ENCODE assay signal across 9 cellular contexts in the genomic region with DNA sequence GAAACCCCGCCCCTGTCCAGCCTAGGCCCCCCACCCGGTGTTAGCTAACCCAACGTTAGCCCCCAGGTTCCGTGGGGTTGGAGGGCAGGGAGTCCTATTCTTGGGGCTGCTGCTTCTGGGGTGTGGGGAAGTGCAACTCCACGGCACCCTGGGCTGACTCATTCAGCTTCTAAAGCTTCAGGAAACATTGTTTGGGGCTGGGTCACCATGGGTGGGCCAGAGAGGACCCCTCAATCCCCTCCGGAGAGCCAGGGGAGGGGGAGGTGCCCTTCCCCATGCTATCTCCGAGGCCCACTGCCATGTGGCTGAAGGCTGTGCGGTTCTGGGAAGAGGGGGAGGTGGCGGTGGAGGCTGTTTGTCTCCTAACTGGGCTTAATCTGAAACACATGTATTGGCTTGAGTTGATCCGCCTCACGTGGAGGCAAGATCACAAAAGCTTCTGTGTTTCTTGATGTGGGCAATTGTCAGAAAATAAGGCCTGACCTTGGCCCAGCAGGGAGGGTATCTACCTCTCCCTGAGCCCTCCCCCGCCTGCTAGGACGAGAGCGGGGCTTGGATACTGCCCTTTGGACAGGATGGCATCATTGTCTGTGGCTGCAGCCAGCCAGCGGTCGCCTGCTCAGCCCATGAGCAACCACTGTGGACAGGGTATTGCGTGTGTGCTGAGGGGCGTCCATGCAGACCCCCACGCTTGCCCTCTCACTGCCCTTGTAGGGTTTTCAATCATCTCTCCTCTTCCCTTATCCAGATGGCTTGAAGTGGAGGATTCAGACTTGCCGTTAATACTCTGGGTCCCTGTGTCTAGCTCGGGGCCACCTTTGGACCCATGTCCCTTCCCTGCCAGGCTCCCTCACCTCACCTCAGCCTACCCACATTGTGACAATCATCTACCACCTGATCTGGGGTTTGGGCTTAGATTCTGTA. TPM values are rescaled to one million over a fixed set of nuclear protein-coding genes. Genes with fewer than 3 reads are reported as not detected.
DNase-seq lines count a peak whose midpoint lies in the region; ATAC-seq and TF ChIP-seq lines count a peak whose summit lies in the region.
"Had no signal": no experiment of that assay in that cellular context is flagged by ENCODE, and none has a peak within 500 bp of the region (broad histone marks: within the 10 kb centered on the region; RNA-seq: fewer than 3 reads in every experiment).

No MANE protein-coding gene starts in this region.

- POLR2A ChIA-PET in PC-3 (lab: Charles Lee; ENCODE audit: unreplicated experiment) = no interaction called here

- H2AFZ ChIP-seq in neuronal stem cell (ENCODE audit: low read length) (peak overlapping the region; percentile 85), PC-3 (ENCODE audit: low read length) (no peak overlapping the region)

- H4K91ac ChIP-seq in neuronal stem cell (ENCODE audit: low read depth, low read length, poor library complexity) = no peak overlapping the region

- H2AK5ac ChIP-seq in neuronal stem cell (ENCODE audit: low read depth, low read length) = peak overlapping the region; percentile 96

- peak overlapping the region; percentile 38 for H3K14ac ChIP-seq in neuronal stem cell (ENCODE audit: low read length)

- H3K79me2 ChIP-seq in PC-3 (ENCODE audit: low read length) = no peaks in the 10 kb centered on the region

- peaks cover 4% of the 10 kb centered on the region for H3K79me1 ChIP-seq in neuronal stem cell (ENCODE audit: low read depth, low read length)

- H3K4me2 ChIP-seq in neuronal stem cell (ENCODE audit: insufficient read depth, low read length, poor library complexity, severe bottlenecking) (peak overlapping the region; percentile 74), PC-3 (ENCODE audit: low read length) (no peak overlapping the region)

- no peak for TF ChIP-seq EP300 in esophagus muscularis mucosa (IDR thresholded peaks at IDR 0.05)

- peak overlapping the region; percentile 52 for H3K23ac ChIP-seq in neuronal stem cell (ENCODE audit: low read depth, low read length, poor library complexity)

- peak overlapping the region; percentile 94 for H2BK12ac ChIP-seq in neuronal stem cell (ENCODE audit: low read length)

- no peaks in the 10 kb centered on the region for H3F3A ChIP-seq in PC-3 (ENCODE audit: low read length, unreplicated experiment)

- peak overlapping the region; percentile 90 for H3K18ac ChIP-seq in neuronal stem cell (ENCODE audit: low read length)

- H3K4me3 ChIP-seq in esophagus muscularis mucosa = peak overlapping the region; percentile 48 to 57 (median 50)
- peak overlapping the region; percentile 38 to 73 for H3K4me3 ChIP-seq in neuronal stem cell (ENCODE audit: low read length in 2 of 2)
- no peak overlapping the region for H3K4me3 ChIP-seq in PC-3 (ENCODE audit: low read length)

- no peak for TF ChIP-seq CTCF in esophagus muscularis mucosa (IDR thresholded peaks at IDR 0.05)
- TF ChIP-seq CTCF in PC-3 (conservative IDR thresholded peaks at IDR 0.05; ENCODE audit: low read depth, low read length) = no peak

- CTCF ChIA-PET in PC-3 (lab: Charles Lee) = no interaction called here

- DNase-seq in HCEC 1CT = peak; percentile 47
- no peak for DNase-seq in T-helper 2 cell treated with Interferon-gamma antibody and Interleukin-4, amounts not matched to agents 5 μg/mL and 100 μg/mL, for 36 hours (ENCODE audit: low spot score)
- DNase-seq in esophagus muscularis mucosa (ENCODE audit: extremely low spot score) = no peak
- peak; percentile 29 for DNase-seq in neuronal stem cell (ENCODE audit: low spot score)
- no peak for DNase-seq in PC-3
- DNase-seq in SW 1271 (lab: John Stamatoyannopoulos, UW) = no peak
- no peak for DNase-seq in GF-D8 (lab: John Stamatoyannopoulos, UW)

- H3K9me3 ChIP-seq in esophagus muscularis mucosa (no peaks in the 10 kb centered on the region), neuronal stem cell (replicated peaks in 1 of 2; ENCODE audit: control insufficient read depth in 2 of 2, insufficient read depth in 1 of 2, low read depth in 1 of 2, low read length in 2 of 2) (no peaks in the 10 kb centered on the region), PC-3 (ENCODE audit: low read length) (no peaks in the 10 kb centered on the region)

- peak overlapping the region; percentile 74 for H3K4me3 Mint-ChIP-seq in T-helper 2 cell treated with Interferon-gamma antibody and Interleukin-4, amounts not matched to agents 5 μg/mL and 100 μg/mL, for 36 hours

- H3K27ac ChIP-seq in esophagus muscularis mucosa (replicated peaks in 1 of 4) (peak overlapping the region; percentile 77 to 81 (median 80)), neuronal stem cell (replicated peaks; ENCODE audit: low read length) (no peak overlapping the region), PC-3 (ENCODE audit: low read length) (no peak overlapping the region)
- H3K27ac ChIP-seq: VCaP had no signal

- no peak for TF ChIP-seq POLR2A in esophagus muscularis mucosa (IDR thresholded peaks at IDR 0.05; ENCODE audit: low read depth)

- intact Hi-C loops in esophagus muscularis mucosa (cut with DNase I) (no loop called here), PC-3 (cut with micrococcal nuclease) (no loop called here)

- H3K4me1 ChIP-seq in esophagus muscularis mucosa (peaks cover 16 to 42% (median 39%) of the 10 kb centered on the region in 4 donors), neuronal stem cell (ENCODE audit: control insufficient read depth in 2 of 2, insufficient read depth in 1 of 2, low read depth in 1 of 2, low read length in 2 of 2) (peaks cover 18 to 22% of the 10 kb centered on the region in 2 donors), PC-3 (ENCODE audit: insufficient read depth, low read length) (no peaks in the 10 kb centered on the region)

- no TSS peak for BruUV-seq in PC-3 (replicated peaks; lab: Mats Ljungman, UMichigan)

- H2BK15ac ChIP-seq in neuronal stem cell (ENCODE audit: low read length) = peak overlapping the region; percentile 96

- H3K27me3 ChIP-seq in esophagus muscularis mucosa (peaks cover 0 to 29% (median 0%) of the 10 kb centered on the region in 4 donors), neuronal stem cell (ENCODE audit: control insufficient read depth in 3 of 3, insufficient read depth in 3 of 3, low read depth in 1 of 3, low read length in 3 of 3) (no peaks in the 10 kb centered on the region), PC-3 (ENCODE audit: low read length) (no peaks in the 10 kb centered on the region)

- H4K20me1 ChIP-seq in PC-3 (ENCODE audit: low read length) = no peaks in the 10 kb centered on the region

- peaks cover 5% of the 10 kb centered on the region for H3K27me3 Mint-ChIP-seq in T-helper 2 cell treated with Interferon-gamma antibody and Interleukin-4, amounts not matched to agents 5 μg/mL and 100 μg/mL, for 36 hours (ENCODE audit: low read depth)

- H3K4ac ChIP-seq in neuronal stem cell (ENCODE audit: low read length) = peak overlapping the region; percentile 10

- H2BK120ac ChIP-seq in neuronal stem cell (ENCODE audit: low read depth, low read length) = peak overlapping the region; percentile 95

- H3K9ac ChIP-seq in neuronal stem cell (ENCODE audit: low read depth, low read length, poor library complexity) (peak overlapping the region; percentile 21), PC-3 (ENCODE audit: low read length) (no peak overlapping the region)

- ATAC-seq in PC-3 (no peak), GM18909 (IDR thresholded peaks at IDR 0.05; ENCODE audit: poor library complexity, unreplicated experiment) (no peak)

- peaks cover 3% of the 10 kb centered on the region for H3K9me3 Mint-ChIP-seq in T-helper 2 cell treated with Interferon-gamma antibody and Interleukin-4, amounts not matched to agents 5 μg/mL and 100 μg/mL, for 36 hours

- 49% methylated on average over 8 of the region's 21 CpGs for WGBS in esophagus muscularis mucosa
- no CpG with 5 or more reads among the region's 21 CpGs for WGBS in neuronal stem cell (ENCODE audit: extremely low coverage in 2 of 2, insufficient read length in 2 of 2, insufficient replicate concordance in 1 of 2), 2 donors

- H3K36me3 ChIP-seq in esophagus muscularis mucosa (no peaks in the 10 kb centered on the region), neuronal stem cell (replicated peaks in 1 of 2; ENCODE audit: control insufficient read depth in 2 of 2, insufficient read depth in 2 of 2, low read length in 2 of 2) (peaks cover 0 to 2% of the 10 kb centered on the region in 2 donors), PC-3 (ENCODE audit: low read depth, low read length) (no peaks in the 10 kb centered on the region)

- H3K4me1 Mint-ChIP-seq in T-helper 2 cell treated with Interferon-gamma antibody and Interleukin-4, amounts not matched to agents 5 μg/mL and 100 μg/mL, for 36 hours (ENCODE audit: low read depth) = peaks cover 23% of the 10 kb centered on the region

- peak overlapping the region; percentile 92 for H4K8ac ChIP-seq in neuronal stem cell (ENCODE audit: low read depth, low read length)

- H3K9me2 ChIP-seq in PC-3 (replicated peaks; ENCODE audit: low read length) = no peaks in the 10 kb centered on the region

- peak overlapping the region; percentile 44 for H2BK5ac ChIP-seq in neuronal stem cell (ENCODE audit: low read length)

- peaks cover 3% of the 10 kb centered on the region for H3K36me3 Mint-ChIP-seq in T-helper 2 cell treated with Interferon-gamma antibody and Interleukin-4, amounts not matched to agents 5 μg/mL and 100 μg/mL, for 36 hours (ENCODE audit: low read depth)

- H3K27ac Mint-ChIP-seq in T-helper 2 cell treated with Interferon-gamma antibody and Interleukin-4, amounts not matched to agents 5 μg/mL and 100 μg/mL, for 36 hours = peak overlapping the region; percentile 90

RNA-seq across cellular contexts. Expression of gene SERPINF1, which starts 1.3 kb away (rescaled TPM):
- total RNA-seq in esophagus muscularis mucosa = 100 to 1,000 TPM; 177 to 464 (median 330) TPM
- 65.7 TPM for polyA plus RNA-seq in neuronal stem cell (2013, experiment 1 of 2)
- 62.7 TPM for polyA plus RNA-seq in neuronal stem cell (2013, experiment 2 of 2)
- total RNA-seq in PC-3 (2014; rRNA removed) = 1.7 TPM in 1 of 2 replicates, not detected in the other

RNA-seq across cellular contexts. Expression of gene SERPINF2, which starts 20.5 kb away (rescaled TPM):
- total RNA-seq in esophagus muscularis mucosa = 1 to 10 TPM; 2.4 to 7.5 (median 3.4) TPM
- polyA plus RNA-seq in neuronal stem cell (2013, experiment 1 of 2) = 0.11 TPM
- 0.12 TPM for polyA plus RNA-seq in neuronal stem cell (2013, experiment 2 of 2)
- total RNA-seq in PC-3 (2014; rRNA removed) = 2.2 and 2.5 TPM in 2 replicates

RNA-seq across cellular contexts. Expression of gene WDR81, which starts 38.7 kb away (rescaled TPM):
- total RNA-seq in esophagus muscularis mucosa (10 to 100 TPM; 25.7 to 40.8 (median 32.1) TPM), PC-3 (2014; rRNA removed) (14.6 and 16.4 TPM in 2 replicates)
- polyA plus RNA-seq in neuronal stem cell (2013, experiment 1 of 2) = 2.8 TPM
- 3.3 TPM for polyA plus RNA-seq in neuronal stem cell (2013, experiment 2 of 2)

RNA-seq across cellular contexts. Expression of gene TLCD2, which starts 53.0 kb away (rescaled TPM):
- total RNA-seq in esophagus muscularis mucosa (1 to 10 TPM; 4.6 to 7.7 (median 5.5) TPM), PC-3 (2014; rRNA removed) (0.63 and 0.77 TPM in 2 replicates)
- polyA plus RNA-seq in neuronal stem cell (2013, experiment 1 of 2) = 0.75 TPM
- 0.72 TPM for polyA plus RNA-seq in neuronal stem cell (2013, experiment 2 of 2)

Comparison
In these comparisons a context has a peak if more than half of its experiments do, and no peak if none do; other contexts are left out.
1. DNase-seq: peak in HCEC 1CT (single experiment) and neuronal stem cell (single experiment); none in T-helper 2 cell treated with Interferon-gamma antibody and Interleukin-4, amounts not matched to agents 5 μg/mL and 100 μg/mL, for 36 hours (single experiment), esophagus muscularis mucosa (single experiment), PC-3 (single experiment), SW 1271 (0 of 2) and GF-D8 (single experiment).
2. H3K27ac ChIP-seq: peak in esophagus muscularis mucosa (4 of 4); none in neuronal stem cell (single experiment) and PC-3 (single experiment).
3. RNA of gene SERPINF1, which starts 1.3 kb away (total RNA-seq): 177 to 464 TPM in esophagus muscularis mucosa; 1.7 TPM in PC-3; every median in the first group is over 10 times any median in the second.